Comparison of ENCODE assay signal across 22 cellular contexts in genomic region chr1:232974971-232975370, GRCh38. TPM values are rescaled to one million over a fixed set of nuclear protein-coding genes. Genes with fewer than 3 reads are reported as not detected.
DNase-seq lines count a peak whose midpoint lies in the region; TF ChIP-seq lines count a peak whose summit lies in the region.
"Had no signal": no experiment of that assay in that cellular context is flagged by ENCODE, and none has a peak within 500 bp of the region (broad histone marks: within the 10 kb centered on the region; RNA-seq: fewer than 3 reads in every experiment).

No MANE protein-coding gene starts in this region.

- H3K4ac ChIP-seq in mesenchymal stem cell (ENCODE audit: low read depth in 1 of 2, low read length in 2 of 2), result no peak overlapping the region

- H3K9me3 ChIP-seq in MG63 (peaks cover 29% of the 10 kb centered on the region), mesenchymal stem cell (ENCODE audit: control insufficient read depth, low read length) (peaks cover 34% of the 10 kb centered on the region)

- no peak overlapping the region for H3K9ac ChIP-seq in mesenchymal stem cell (ENCODE audit: low read length)
- H3K9ac ChIP-seq: parathyroid adenoma had no signal

- H4K8ac ChIP-seq in mesenchymal stem cell (ENCODE audit: low read length), result no peak overlapping the region

- no peak overlapping the region for H2BK5ac ChIP-seq in mesenchymal stem cell (ENCODE audit: low read depth, low read length, poor library complexity, severe bottlenecking)

- no peak overlapping the region for H2BK15ac ChIP-seq in mesenchymal stem cell (ENCODE audit: low read depth, poor library complexity, severe bottlenecking)

- H3K36me3 ChIP-seq in MG63 (peaks cover 62% of the 10 kb centered on the region), mesenchymal stem cell (ENCODE audit: control insufficient read depth in 1 of 2, insufficient read depth in 2 of 2, low read depth in 1 of 2, low read length in 2 of 2) (peaks cover 47 to 70% of the 10 kb centered on the region in 2 experiments)

- H3K27ac ChIP-seq in mesenchymal stem cell (ENCODE audit: low read length, poor library complexity, severe bottlenecking) (no peak overlapping the region), substantia nigra (ENCODE audit: low read depth, low read length, poor library complexity, severe bottlenecking) (no peak overlapping the region)
- H3K27ac ChIP-seq: HL-60, parathyroid adenoma, stomach had no signal

- H3K4me2 ChIP-seq in mesenchymal stem cell (ENCODE audit: low read length, poor library complexity, severe bottlenecking), result no peak overlapping the region

- H3K14ac ChIP-seq in mesenchymal stem cell (ENCODE audit: low read length in 2 of 2), result no peak overlapping the region

- peaks cover 21% of the 10 kb centered on the region for H3K79me1 ChIP-seq in mesenchymal stem cell (replicated peaks; ENCODE audit: low read length, poor library complexity, severe bottlenecking)

- H3K23ac ChIP-seq in mesenchymal stem cell (ENCODE audit: low read length in 2 of 2), result no peak overlapping the region

- no peak overlapping the region for H2BK120ac ChIP-seq in mesenchymal stem cell (ENCODE audit: low read depth, low read length)

- H4K91ac ChIP-seq in mesenchymal stem cell (ENCODE audit: low read length), result no peak overlapping the region

- H3K18ac ChIP-seq in mesenchymal stem cell (ENCODE audit: low read depth in 1 of 2, low read length in 2 of 2), result no peak overlapping the region

- WGBS in mesenchymal stem cell, result 94% methylated on average over 3 of the region's 3 CpGs

- DNase-seq in AG10803 (ENCODE audit: low read depth), result peak; percentile 18
- peak; percentile 27 for DNase-seq in MG63
- peak; percentile 15 for DNase-seq in dermis blood vessel endothelial cell
- DNase-seq in mesenchymal stem cell, result peak; percentile 38
- DNase-seq in substantia nigra (lab: John Stamatoyannopoulos, UW), result no peak
- no peak for DNase-seq in NCI-H2081 treated with DMSO at 0.1 percent for 48 hours (lab: John Stamatoyannopoulos, UW)
- DNase-seq in HT-29 (ENCODE audit: low spot score), result no peak
- DNase-seq in NCI-H69 (lab: John Stamatoyannopoulos, UW), result no peak
- DNase-seq: activated CD4-positive, alpha-beta T cell treated with anti-CD3 and anti-CD28 coated beads, Interleukin-2, amount 10 ng/mL, durations not matched to agents 24 days and 14 days; activated effector memory CD4-positive, alpha-beta T cell treated with anti-CD3 and anti-CD28 coated beads, Interleukin-2, amount 50 U/mL, for 16 hours; amniotic stem cell; DMS 273 treated with DMSO at 0.1 percent for 48 hours; endodermal cell; H7; left cardiac atrium; MV-4-11; natural killer cell; NCI-H524; stimulated activated CD4-positive, alpha-beta T cell treated with anti-CD3 and anti-CD28 coated beads, Interleukin-4, amount 100 ng/mL, for 1 hour; stomach had no signal

- H2AK5ac ChIP-seq in mesenchymal stem cell (ENCODE audit: low read length, severe bottlenecking), result no peak overlapping the region

- peaks cover 4% of the 10 kb centered on the region for H3K4me1 ChIP-seq in mesenchymal stem cell (ENCODE audit: control insufficient read depth, insufficient read depth, low read depth, low read length)
- H3K4me1 ChIP-seq: parathyroid adenoma had no signal

- no peak overlapping the region for H2BK12ac ChIP-seq in mesenchymal stem cell (ENCODE audit: low read length in 2 of 2)

- H3K27me3 ChIP-seq in MG63 (no peaks in the 10 kb centered on the region), mesenchymal stem cell (ENCODE audit: control insufficient read depth in 1 of 2, insufficient read depth in 1 of 2, low read length in 2 of 2) (no peaks in the 10 kb centered on the region)
- H3K27me3 ChIP-seq: stomach had no signal

- TF ChIP-seq CTCF in AG10803 (conservative IDR thresholded peaks at IDR 0.05; ENCODE audit: low read length), result no peak

- no peak overlapping the region for H3K4me3 ChIP-seq in AG10803 (ENCODE audit: low read length)
- no peak overlapping the region for H3K4me3 ChIP-seq in MG63
- H3K4me3 ChIP-seq in mesenchymal stem cell (ENCODE audit: insufficient read depth in 1 of 2, low read depth in 1 of 2, low read length in 2 of 2), result peak overlapping the region in 1 of 2 experiments; percentile 19
- H3K4me3 ChIP-seq: stomach had no signal

- H2AFZ ChIP-seq in mesenchymal stem cell (ENCODE audit: low read depth, low read length), result no peak overlapping the region
- H2AFZ ChIP-seq: parathyroid adenoma had no signal

RNA-seq across cellular contexts. Expression of gene NTPCR, which starts 24.6 kb away (rescaled TPM):
- total RNA-seq in MG63 (2014; rRNA removed; shearing (Covaris generic); ENCODE audit: low replicate concordance), result 34.5 and 47.6 TPM in 2 replicates
- 14.8 and 15.3 TPM in 2 replicates for total RNA-seq in dermis blood vessel endothelial cell
- polyA plus RNA-seq in mesenchymal stem cell (2013, experiment 1 of 2), result 33.9 TPM
- 34.1 TPM for polyA plus RNA-seq in mesenchymal stem cell (2013, experiment 2 of 2)
- total RNA-seq in HT-29 (2014; rRNA removed; shearing (Covaris generic)), result 15.0 and 15.2 TPM in 2 replicates

Comparison
In these comparisons a context has a peak if more than half of its experiments do, and no peak if none do; other contexts are left out.
1. DNase-seq: peak in AG10803 (single experiment), MG63 (single experiment), dermis blood vessel endothelial cell (single experiment) and mesenchymal stem cell (single experiment); none in substantia nigra (0 of 49), NCI-H2081 treated with DMSO at 0.1 percent for 48 hours (single experiment), HT-29 (single experiment) and NCI-H69 (single experiment).